ENCODE assay signal across 8 cellular contexts in genomic region chr13:114282143-114282685, GRCh38. TPM values are rescaled to one million over a fixed set of nuclear protein-coding genes. Genes with fewer than 3 reads are reported as not detected.
DNase-seq lines count a peak whose midpoint lies in the region; ATAC-seq and TF ChIP-seq lines count a peak whose summit lies in the region.

No MANE protein-coding gene starts in this region.

- H3K4me1 ChIP-seq in OCI-LY1 (ENCODE audit: insufficient read depth, low read length, severe bottlenecking), result peaks cover 32% of the 10 kb centered on the region

- H3K36me3 Mint-ChIP-seq in type B pancreatic cell, result peaks cover 26% of the 10 kb centered on the region

- ATAC-seq in HG03066 (IDR thresholded peaks at IDR 0.05; ENCODE audit: low read depth, unreplicated experiment), result peak; percentile 46
- peak; percentile 19 for ATAC-seq in omental fat pad (ENCODE audit: low FRiP score)

- peak overlapping the region; percentile 85 for H3K4me2 ChIP-seq in OCI-LY1 (ENCODE audit: low read length)

- no peaks in the 10 kb centered on the region for H3K9me2 ChIP-seq in OCI-LY1 (ENCODE audit: low read depth, low read length)

- H2AFZ ChIP-seq in OCI-LY1 (ENCODE audit: low read length), result no peak overlapping the region

- TF ChIP-seq CTCF in OCI-LY1 (IDR thresholded peaks at IDR 0.05; ENCODE audit: low read length) (no peak), omental fat pad (IDR thresholded peaks at IDR 0.05) (no peak), type B pancreatic cell (conservative IDR thresholded peaks at IDR 0.05) (no peak)

- peaks cover 19% of the 10 kb centered on the region for H3K79me2 ChIP-seq in OCI-LY1 (ENCODE audit: insufficient read depth, low read length)

- H3K9me3 ChIP-seq in OCI-LY1 (ENCODE audit: low read length), result no peaks in the 10 kb centered on the region

- H3K36me3 ChIP-seq in OCI-LY1 (ENCODE audit: insufficient read depth, low read length), result peaks cover 39% of the 10 kb centered on the region

- no peaks in the 10 kb centered on the region for H3K9me3 Mint-ChIP-seq in type B pancreatic cell

- peaks cover 37% of the 10 kb centered on the region for H3K4me1 Mint-ChIP-seq in type B pancreatic cell (ENCODE audit: unreplicated experiment)

- peak overlapping the region; percentile 71 for H3K27ac ChIP-seq in OCI-LY1 (ENCODE audit: low read depth, low read length, poor library complexity, severe bottlenecking)

- no peaks in the 10 kb centered on the region for H3K27me3 Mint-ChIP-seq in type B pancreatic cell

- DNase-seq in activated naive CD4-positive, alpha-beta T cell treated with Interleukin-2 at 50 U/mL for 16 hours, result peak; percentile 37
- DNase-seq in activated naive CD4-positive, alpha-beta T cell treated with anti-CD3 and anti-CD28 coated beads, Interleukin-2, amount 50 U/mL, for 16 hours, result no peak
- DNase-seq in activated T-helper 1 cell treated with Interleukin-2 at 50 U/mL for 16 hours (ENCODE audit: low read depth), result peak; percentile 10
- DNase-seq in foreskin melanocyte, result peak; percentile 68
- no peak for DNase-seq in omental fat pad (ENCODE audit: low spot score)
- DNase-seq in type B pancreatic cell (ENCODE audit: extremely low spot score, unreplicated experiment), result peak; percentile 74

- peaks cover 17% of the 10 kb centered on the region; the same call in 1 of the 2 replicates for H3F3A ChIP-seq in OCI-LY1 (ENCODE audit: insufficient read depth, low read length)

- peak overlapping the region; percentile 88 for H3K4me3 ChIP-seq in OCI-LY1 (ENCODE audit: low read depth, low read length, poor library complexity, severe bottlenecking)

- H4K20me1 ChIP-seq in OCI-LY1 (ENCODE audit: insufficient read depth, low read length), result no peaks in the 10 kb centered on the region

- peak overlapping the region; percentile 95 for H3K4me3 Mint-ChIP-seq in type B pancreatic cell

- H3K27me3 ChIP-seq in OCI-LY1 (ENCODE audit: insufficient read depth, low read length), result no peaks in the 10 kb centered on the region

- H3K9ac ChIP-seq in OCI-LY1 (ENCODE audit: low read length), result peak overlapping the region; percentile 79

- peak overlapping the region; percentile 91 for H3K27ac Mint-ChIP-seq in type B pancreatic cell

RNA-seq across cellular contexts. Expression of gene UPF3A, which starts 0.8 kb away (rescaled TPM):
- total RNA-seq in omental fat pad, result 10 to 100 TPM; 25.1 to 60.7 (median 39.0) TPM
- total RNA-seq in type B pancreatic cell (ENCODE audit: low replicate concordance), result 47.8 and 91.8 TPM in 2 replicates

RNA-seq across cellular contexts. Expression of gene CHAMP1, which starts 32.1 kb away (rescaled TPM):
- 10 to 100 TPM; 10.7 to 21.4 (median 17.3) TPM for total RNA-seq in omental fat pad
- total RNA-seq in type B pancreatic cell (ENCODE audit: low replicate concordance), result 19.2 and 37.0 TPM in 2 replicates

RNA-seq across cellular contexts. Expression of gene CDC16, which starts 47.5 kb away (rescaled TPM):
- total RNA-seq in omental fat pad (10 to 100 TPM; 45.7 to 66.4 (median 55.0) TPM), type B pancreatic cell (ENCODE audit: low replicate concordance) (66.4 and 81.7 TPM in 2 replicates)

Comparison
In these comparisons a context has a peak if more than half of its experiments do, and no peak if none do; other contexts are left out.
1. DNase-seq: peak in activated naive CD4-positive, alpha-beta T cell treated with Interleukin-2 at 50 U/mL for 16 hours (single experiment), activated T-helper 1 cell treated with Interleukin-2 at 50 U/mL for 16 hours (single experiment), foreskin melanocyte (single experiment) and type B pancreatic cell (single experiment); none in activated naive CD4-positive, alpha-beta T cell treated with anti-CD3 and anti-CD28 coated beads, Interleukin-2, amount 50 U/mL, for 16 hours (single experiment) and omental fat pad (single experiment).